In the genomic region with DNA sequence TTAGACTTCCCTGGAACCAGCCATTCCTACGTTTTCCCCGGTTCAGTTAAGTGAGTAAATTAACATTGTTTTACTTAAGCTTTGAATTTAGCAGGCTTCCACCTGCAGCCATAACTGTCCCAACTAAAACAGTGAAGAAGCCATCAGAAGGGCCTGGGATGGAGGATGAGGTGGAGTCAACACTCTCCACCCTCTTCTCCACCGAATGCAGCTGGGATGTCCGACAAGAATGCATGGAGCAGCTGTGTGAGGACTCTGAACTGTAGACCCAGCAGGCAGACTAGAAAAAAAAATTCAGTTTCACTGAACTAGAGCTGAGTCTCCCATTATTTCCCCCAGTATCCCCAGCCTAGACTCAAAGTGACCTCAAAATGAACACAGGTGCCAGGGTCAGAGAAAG, we compare ENCODE assay signal across 22 cellular contexts.
A peak's percentile ranks its signal among the peaks of the same experiment; 100 is the strongest.
DNase-seq lines count a peak whose midpoint lies in the region; TF ChIP-seq lines count a peak whose summit lies in the region.
"Had no signal": no experiment of that assay in that cellular context is flagged by ENCODE, and none has a peak within 500 bp of the region (broad histone marks: within the 10 kb centered on the region; RNA-seq: fewer than 3 reads in every experiment).

No MANE protein-coding gene starts in this region.

- no peaks in the 10 kb centered on the region for H4K20me1 ChIP-seq in GM23248 (ENCODE audit: insufficient read depth)

- peaks cover 47% of the 10 kb centered on the region for H3F3A ChIP-seq in GM23248 (ENCODE audit: insufficient read depth)

- H2AFZ ChIP-seq in GM23248, result no peak overlapping the region

- H3K4me3 Mint-ChIP-seq in type B pancreatic cell, result no peak overlapping the region
- H3K4me3 Mint-ChIP-seq: activated naive CD8-positive, alpha-beta T cell treated with anti-CD3 and anti-CD28 coated beads for 36 hours; dendritic cell treated with granulocyte-macrophage colony-stimulating factor and Interleukin-4, amounts not matched to agents 40 ng/mL and 50 ng/mL, for 4 days; stimulated activated naive B cell treated with anti-CD40 and anti-IgM and Interleukin-4, amounts not matched to agents 10 μg/mL and 1 μg/mL and 100 μg/mL, for 72 hours had no signal

- H3K36me3 ChIP-seq in GM23248 (ENCODE audit: low read depth), result no peaks in the 10 kb centered on the region
- H3K36me3 ChIP-seq: gastrocnemius medialis, neutrophil, thoracic aorta had no signal

- H3K4me1 ChIP-seq in GM23248 (ENCODE audit: insufficient read depth), result peaks cover 53% of the 10 kb centered on the region
- H3K4me1 ChIP-seq: gastrocnemius medialis had no signal

- CTCF ChIA-PET in GM10248 (lab: Yijun Ruan, JAX), result interaction anchor here (1.5 to 2.4 kb wide), 2 partner anchors 12 to 77 kb away, joined by 4 to 10 read pairs; no protein-coding TSS in a partner anchor

- no peaks in the 10 kb centered on the region for H3K27me3 ChIP-seq in GM23248 (replicated peaks; ENCODE audit: insufficient read depth)

- H3K4me2 ChIP-seq in GM23248 (ENCODE audit: unreplicated experiment), result peak overlapping the region; percentile 21

- no peak overlapping the region for H3K27ac Mint-ChIP-seq in type B pancreatic cell
- H3K27ac Mint-ChIP-seq: activated naive CD8-positive, alpha-beta T cell treated with anti-CD3 and anti-CD28 coated beads for 36 hours; activated T-helper 2 cell treated with anti-CD3 and anti-CD28 coated beads, Interferon-gamma antibody, Interleukin-2, Interleukin-4, amounts not matched to agents 10 μg/mL and 5 μg/mL and 100 μg/mL, durations not matched to agents 14 hours and 24 hours and 36 hours; dendritic cell treated with granulocyte-macrophage colony-stimulating factor and Interleukin-4, amounts not matched to agents 40 ng/mL and 50 ng/mL, for 4 days; stimulated activated naive B cell treated with anti-CD40 and anti-IgM and Interleukin-4, amounts not matched to agents 10 μg/mL and 1 μg/mL and 100 μg/mL, for 72 hours had no signal

- H3K9me2 ChIP-seq in GM23248 (ENCODE audit: insufficient read depth), result no peaks in the 10 kb centered on the region

- H3K9me3 Mint-ChIP-seq in type B pancreatic cell, result no peaks in the 10 kb centered on the region
- H3K9me3 Mint-ChIP-seq: activated naive CD8-positive, alpha-beta T cell treated with anti-CD3 and anti-CD28 coated beads for 36 hours; activated T-helper 2 cell treated with anti-CD3 and anti-CD28 coated beads, Interferon-gamma antibody, Interleukin-2, Interleukin-4, amounts not matched to agents 10 μg/mL and 5 μg/mL and 100 μg/mL, durations not matched to agents 14 hours and 24 hours and 36 hours; dendritic cell treated with granulocyte-macrophage colony-stimulating factor and Interleukin-4, amounts not matched to agents 40 ng/mL and 50 ng/mL, for 4 days had no signal

- H3K4me1 Mint-ChIP-seq in type B pancreatic cell (ENCODE audit: unreplicated experiment), result peaks cover 24% of the 10 kb centered on the region
- H3K4me1 Mint-ChIP-seq: activated naive CD8-positive, alpha-beta T cell treated with anti-CD3 and anti-CD28 coated beads for 36 hours had no signal

- H3K4me3 ChIP-seq in GM23248 (no peak overlapping the region), cardiac fibroblast (replicated peaks in 1 of 2; ENCODE audit: low read depth in 2 of 2, low read length in 2 of 2) (no peak overlapping the region)
- H3K4me3 ChIP-seq: gastrocnemius medialis had no signal

- H3K9me3 ChIP-seq in GM23248 (ENCODE audit: low read depth), result no peaks in the 10 kb centered on the region
- H3K9me3 ChIP-seq: gastrocnemius medialis, neutrophil, thoracic aorta had no signal

- POLR2A ChIA-PET in GM10248 (lab: Yijun Ruan, JAX), result no interaction called here

- H3K9ac ChIP-seq in GM23248, result no peak overlapping the region

- 55 to 64% methylated on average over 4 of the region's 4 CpGs for WGBS in GM23248 (ENCODE audit: low coverage in 1 of 2, low lambda C conversion rate in 2 of 2, missing lambda C conversion rate in 2 of 2), 2 experiments

- H3K27ac ChIP-seq in GM23248, result peak overlapping the region; percentile 59
- H3K27ac ChIP-seq: C4-2B, gastrocnemius medialis, neutrophil had no signal

- TF ChIP-seq CTCF in cardiac fibroblast (IDR thresholded peaks at IDR 0.05; ENCODE audit: low read depth, low read length) (no peak), GM10248 (IDR thresholded peaks at IDR 0.05; ENCODE audit: control extremely low read depth, extremely low read depth, low read depth, missing control alignments) (no peak), type B pancreatic cell (conservative IDR thresholded peaks at IDR 0.05) (no peak)

- no peaks in the 10 kb centered on the region for H3K79me2 ChIP-seq in GM23248 (ENCODE audit: insufficient read depth)

- DNase-seq in A172 (ENCODE audit: low spot score) (peak; percentile 18), GM23248 (peak; percentile 70), cardiac fibroblast (ENCODE audit: low read depth in 2 of 2) (peak; percentile 36 to 77), left kidney (ENCODE audit: low read depth, low spot score) (peak; percentile 22), GM10248 (ENCODE audit: extremely low spot score) (no peak), type B pancreatic cell (ENCODE audit: extremely low spot score, unreplicated experiment) (no peak), NCI-H1436 (lab: John Stamatoyannopoulos, UW) (no peak), iPS-NIHi11 (ENCODE audit: low spot score) (no peak)
- DNase-seq: activated CD4-positive, alpha-beta T cell treated with anti-CD3 and anti-CD28 coated beads, Interleukin-2, amount 50 U/mL, for 1 hour; activated naive CD8-positive, alpha-beta T cell treated with anti-CD3 and anti-CD28 coated beads for 36 hours; gastrocnemius medialis; H7; NCI-H1417 treated with DMSO at 0.1 percent for 48 hours; NCI-H69; RPMI8226; small intestine; stimulated activated naive B cell treated with anti-CD40 and anti-IgM and Interleukin-4, amounts not matched to agents 10 μg/mL and 1 μg/mL and 100 μg/mL, for 72 hours had no signal

- no peaks in the 10 kb centered on the region for H3K36me3 Mint-ChIP-seq in type B pancreatic cell
- H3K36me3 Mint-ChIP-seq: activated naive CD8-positive, alpha-beta T cell treated with anti-CD3 and anti-CD28 coated beads for 36 hours; stimulated activated naive B cell treated with anti-CD40 and anti-IgM and Interleukin-4, amounts not matched to agents 10 μg/mL and 1 μg/mL and 100 μg/mL, for 72 hours had no signal

- in situ Hi-C loops in GM23248 (cut with MboI), result no loop called here

- H3K27me3 Mint-ChIP-seq in type B pancreatic cell, result peaks cover 12% of the 10 kb centered on the region

Comparison
In these comparisons a context has a peak if more than half of its experiments do, and no peak if none do; other contexts are left out.
1. DNase-seq: peak in A172 (single experiment), GM23248 (single experiment), cardiac fibroblast (2 of 2) and left kidney (single experiment); none in GM10248 (single experiment), type B pancreatic cell (single experiment), NCI-H1436 (single experiment) and iPS-NIHi11 (single experiment).